27 cellular contexts compared by ENCODE assay signal in the genomic region with DNA sequence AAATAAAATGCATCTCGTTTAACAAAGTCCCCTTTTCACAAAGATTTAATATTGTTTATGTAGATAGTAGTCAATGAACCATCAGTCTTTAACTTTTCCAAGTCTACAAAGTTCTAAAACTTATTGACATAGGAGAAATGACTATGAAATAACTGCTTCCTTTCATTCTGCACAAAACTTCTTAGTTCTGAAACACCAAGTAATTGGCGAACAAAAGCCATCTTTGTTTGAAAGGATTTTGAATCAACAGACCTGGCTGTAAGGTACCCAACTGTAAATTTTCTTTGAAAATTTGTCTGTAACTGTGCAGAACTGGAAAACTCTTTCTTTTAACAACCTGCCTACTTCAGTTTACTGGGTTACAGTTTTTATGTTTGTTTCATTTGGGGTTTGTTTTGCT. TPM values are rescaled to one million over a fixed set of nuclear protein-coding genes. Genes with fewer than 3 reads are reported as not detected.
DNase-seq lines count a peak whose midpoint lies in the region; ATAC-seq and TF ChIP-seq lines count a peak whose summit lies in the region.
"Had no signal": no experiment of that assay in that cellular context is flagged by ENCODE, and none has a peak within 500 bp of the region (broad histone marks: within the 10 kb centered on the region; RNA-seq: fewer than 3 reads in every experiment).

No MANE protein-coding gene starts in this region.

- no peak for TF ChIP-seq CTCF in OCI-LY7 (conservative IDR thresholded peaks at IDR 0.05; ENCODE audit: low read length)
- TF ChIP-seq CTCF in thyroid gland (IDR thresholded peaks at IDR 0.05) = no peak
- no peak for TF ChIP-seq CTCF in GM10266 (IDR thresholded peaks at IDR 0.05; ENCODE audit: control insufficient read depth, insufficient read depth, low read depth, missing control alignments)

- TF ChIP-seq POLR2A in thyroid gland (IDR thresholded peaks at IDR 0.05) = no peak

- H3K4me1 ChIP-seq in BLaER1 treated with 17β-estradiol and CSF1 and Interleukin-3, amounts not matched to agents 10 nM and 100 nM = peaks cover 40 to 99% (median 72%) of the 10 kb centered on the region in 10 experiments
- H3K4me1 ChIP-seq in OCI-LY7 (ENCODE audit: insufficient read depth, low read length, poor library complexity, severe bottlenecking) (peaks cover 59% of the 10 kb centered on the region), thyroid gland (peaks cover 0 to 14% of the 10 kb centered on the region in 2 donors)
- H3K4me1 ChIP-seq: vagina had no signal

- peak overlapping the region; percentile 92 for H3K27ac Mint-ChIP-seq in activated CD4-positive, alpha-beta T cell treated with anti-CD3 and anti-CD28 coated beads for 36 hours
- peak overlapping the region; percentile 94 for H3K27ac Mint-ChIP-seq in activated naive CD8-positive, alpha-beta T cell treated with anti-CD3 and anti-CD28 coated beads for 36 hours
- H3K27ac Mint-ChIP-seq: activated B cell treated with CpG ODN at 0.5 μM for 24 hours; naive B cell; stimulated activated memory B cell treated with anti-CD40 and anti-IgM and Interleukin-4, amounts not matched to agents 10 μg/mL and 1 μg/mL and 100 μg/mL, for 72 hours had no signal

- 77 to 85% methylated on average over 2 of the region's 2 CpGs for WGBS in thyroid gland, 2 donors

- H3K27me3 Mint-ChIP-seq in activated CD4-positive, alpha-beta T cell treated with anti-CD3 and anti-CD28 coated beads for 36 hours = no peaks in the 10 kb centered on the region
- no peaks in the 10 kb centered on the region for H3K27me3 Mint-ChIP-seq in activated naive CD8-positive, alpha-beta T cell treated with anti-CD3 and anti-CD28 coated beads for 36 hours
- H3K27me3 Mint-ChIP-seq: naive B cell had no signal

- POLR2A ChIA-PET in activated CD4-positive, alpha-beta T cell treated with anti-CD3 and anti-CD28 coated beads for 36 hours (lab: Charles Lee) = no interaction called here
- POLR2A ChIA-PET in OCI-LY7 (lab: Charles Lee) = interaction anchor here (0.7 to 1.1 kb wide), 3 partner anchors 12 to 22 kb away, joined by 3 read pairs; no protein-coding TSS in a partner anchor

- H3K36me3 Mint-ChIP-seq in activated CD4-positive, alpha-beta T cell treated with anti-CD3 and anti-CD28 coated beads for 36 hours (ENCODE audit: low read depth) = peaks cover 55% of the 10 kb centered on the region
- peaks cover 38% of the 10 kb centered on the region for H3K36me3 Mint-ChIP-seq in activated naive CD8-positive, alpha-beta T cell treated with anti-CD3 and anti-CD28 coated beads for 36 hours
- H3K36me3 Mint-ChIP-seq: naive B cell; stimulated activated memory B cell treated with anti-CD40 and anti-IgM and Interleukin-4, amounts not matched to agents 10 μg/mL and 1 μg/mL and 100 μg/mL, for 72 hours had no signal

- H4K20me1 ChIP-seq in BLaER1 treated with 17β-estradiol and CSF1 and Interleukin-3, amounts not matched to agents 10 nM and 100 nM = peaks cover 0 to 100% (median 31%) of the 10 kb centered on the region in 11 experiments; a peak in 11 of 22 replicates
- H4K20me1 ChIP-seq in OCI-LY7 (ENCODE audit: insufficient read depth, low read length) = peaks cover 54% of the 10 kb centered on the region; the same call in 1 of the 2 replicates

- H3K9me2 ChIP-seq in OCI-LY7 (ENCODE audit: insufficient read depth, low read length) = no peaks in the 10 kb centered on the region

- peaks cover 100% of the 10 kb centered on the region for H3K79me2 ChIP-seq in OCI-LY7 (ENCODE audit: insufficient read depth, low read depth, low read length)

- H3K36me3 ChIP-seq in BLaER1 treated with 17β-estradiol and CSF1 and Interleukin-3, amounts not matched to agents 10 nM and 100 nM = peaks cover 0 to 89% (median 28%) of the 10 kb centered on the region in 11 experiments; a peak in 13 of 22 replicates
- peaks cover 98% of the 10 kb centered on the region for H3K36me3 ChIP-seq in OCI-LY7 (ENCODE audit: insufficient read depth, low read length)
- H3K36me3 ChIP-seq in thyroid gland = no peaks in the 10 kb centered on the region
- H3K36me3 ChIP-seq: thoracic aorta, vagina had no signal

- no peak for DNase-seq in activated CD4-positive, alpha-beta T cell treated with anti-CD3 and anti-CD28 coated beads for 36 hours
- DNase-seq in activated CD4-positive, alpha-beta T cell treated with anti-CD3 and anti-CD28 coated beads, Interleukin-2, amount 50 U/mL, for 4 hours = no peak
- DNase-seq in OCI-LY7 (ENCODE audit: low spot score) (no peak), thyroid gland (no peak), NCI-H2029 treated with DMSO at 0.1 percent for 48 hours (lab: John Stamatoyannopoulos, UW) (no peak), GM10266 (ENCODE audit: extremely low spot score) (no peak)
- no peak for DNase-seq in activated naive CD8-positive, alpha-beta T cell treated with anti-CD3 and anti-CD28 coated beads for 36 hours
- DNase-seq: activated B cell treated with CpG ODN at 0.5 μM for 24 hours; effector CD4-positive, alpha-beta T cell; GDM1; IMR-90; kidney; naive B cell; NCI-H146; NCI-H446 treated with DMSO at 0.1 percent for 48 hours; OCI-M1; stimulated activated CD4-positive, alpha-beta T cell treated with anti-CD3 and anti-CD28 coated beads, Interleukin-4, amount 100 ng/mL, for 4 hours; T1000 had no signal

- intact Hi-C loops in activated CD4-positive, alpha-beta T cell treated with anti-CD3 and anti-CD28 coated beads for 36 hours (cut with DNase I, micrococcal nuclease) = loop anchor here in 1 of 2 experiments (2.0 kb wide), 1 partner anchor 24 kb away; no protein-coding TSS in a partner anchor
- intact Hi-C loops in OCI-LY7 (cut with micrococcal nuclease; ENCODE audit: unreplicated experiment) (no loop called here), thyroid gland (cut with DNase I) (no loop called here)

- no peak overlapping the region for H2AFZ ChIP-seq in OCI-LY7 (ENCODE audit: low read length)

- peak overlapping the region; percentile 60 for H3K4me3 Mint-ChIP-seq in activated CD4-positive, alpha-beta T cell treated with anti-CD3 and anti-CD28 coated beads for 36 hours
- H3K4me3 Mint-ChIP-seq in activated naive CD8-positive, alpha-beta T cell treated with anti-CD3 and anti-CD28 coated beads for 36 hours = peak overlapping the region; percentile 62
- H3K4me3 Mint-ChIP-seq: activated B cell treated with CpG ODN at 0.5 μM for 24 hours; mesothelial cell of epicardium; naive B cell; stimulated activated memory B cell treated with anti-CD40 and anti-IgM and Interleukin-4, amounts not matched to agents 10 μg/mL and 1 μg/mL and 100 μg/mL, for 72 hours had no signal

- peak overlapping the region; percentile 11 to 67 (median 46); a peak in 15 of 22 replicates for H3K4me2 ChIP-seq in BLaER1 treated with 17β-estradiol and CSF1 and Interleukin-3, amounts not matched to agents 10 nM and 100 nM
- H3K4me2 ChIP-seq in OCI-LY7 (ENCODE audit: low read length) = peak overlapping the region; percentile 14; the same call in 1 of the 2 replicates

- no peak overlapping the region; a peak in 1 of 22 replicates for H3K27ac ChIP-seq in BLaER1 treated with 17β-estradiol and CSF1 and Interleukin-3, amounts not matched to agents 10 nM and 100 nM
- no peak overlapping the region for H3K27ac ChIP-seq in OCI-LY7 (ENCODE audit: low read depth, low read length, poor library complexity, severe bottlenecking)
- H3K27ac ChIP-seq in thyroid gland = no peak overlapping the region
- H3K27ac ChIP-seq: epithelial cell of prostate, thoracic aorta, vagina had no signal

- ATAC-seq in activated CD4-positive, alpha-beta T cell treated with anti-CD3 and anti-CD28 coated beads for 36 hours = no peak
- ATAC-seq: SK-N-SH treated with all-trans-retinoic acid at 6 μM for 48 hours; stimulated activated memory B cell treated with anti-CD40 and anti-IgM and Interleukin-4, amounts not matched to agents 10 μg/mL and 1 μg/mL and 100 μg/mL, for 72 hours had no signal

- no peaks in the 10 kb centered on the region for H3K9me3 ChIP-seq in BLaER1 treated with 17β-estradiol and CSF1 and Interleukin-3, amounts not matched to agents 10 nM and 100 nM (replicated peaks in 1 of 11)
- H3K9me3 ChIP-seq in OCI-LY7 (ENCODE audit: low read length) (no peaks in the 10 kb centered on the region), thyroid gland (no peaks in the 10 kb centered on the region)
- H3K9me3 ChIP-seq: thoracic aorta, vagina had no signal

- CTCF ChIA-PET in activated CD4-positive, alpha-beta T cell treated with anti-CD3 and anti-CD28 coated beads for 36 hours (lab: Charles Lee) = interaction anchor here (0.5 to 6.9 kb wide), 6 partner anchors 9 to 430 kb away, joined by 3 to 37 read pairs (median 4); no protein-coding TSS in a partner anchor
- CTCF ChIA-PET in OCI-LY7 (lab: Charles Lee; ENCODE audit: unreplicated experiment) = no interaction called here

- H3K9ac ChIP-seq in BLaER1 treated with 17β-estradiol and CSF1 and Interleukin-3, amounts not matched to agents 10 nM and 100 nM = no peak overlapping the region

- H3K4me1 Mint-ChIP-seq in activated CD4-positive, alpha-beta T cell treated with anti-CD3 and anti-CD28 coated beads for 36 hours = peaks cover 97% of the 10 kb centered on the region
- H3K4me1 Mint-ChIP-seq in activated naive CD8-positive, alpha-beta T cell treated with anti-CD3 and anti-CD28 coated beads for 36 hours = peaks cover 84% of the 10 kb centered on the region
- H3K4me1 Mint-ChIP-seq: activated B cell treated with CpG ODN at 0.5 μM for 24 hours; stimulated activated memory B cell treated with anti-CD40 and anti-IgM and Interleukin-4, amounts not matched to agents 10 μg/mL and 1 μg/mL and 100 μg/mL, for 72 hours had no signal

- BruUV-seq in OCI-LY7 (replicated peaks; lab: Mats Ljungman, UMichigan) = no TSS peak

- H3K4me3 ChIP-seq in BLaER1 treated with 17β-estradiol and CSF1 and Interleukin-3, amounts not matched to agents 10 nM and 100 nM = no peak overlapping the region
- H3K4me3 ChIP-seq in OCI-LY7 (ENCODE audit: low read depth, low read length, poor library complexity, severe bottlenecking) (no peak overlapping the region), thyroid gland (replicated peaks in 1 of 3) (no peak overlapping the region)
- H3K4me3 ChIP-seq: thoracic aorta, vagina had no signal

- peaks cover 8 to 51% (median 43%) of the 10 kb centered on the region in 11 experiments for H3K27me3 ChIP-seq in BLaER1 treated with 17β-estradiol and CSF1 and Interleukin-3, amounts not matched to agents 10 nM and 100 nM
- no peaks in the 10 kb centered on the region for H3K27me3 ChIP-seq in thyroid gland
- H3K27me3 ChIP-seq: vagina had no signal

- H3K9me3 Mint-ChIP-seq in activated CD4-positive, alpha-beta T cell treated with anti-CD3 and anti-CD28 coated beads for 36 hours (ENCODE audit: low read depth) = no peaks in the 10 kb centered on the region
- H3K9me3 Mint-ChIP-seq in activated naive CD8-positive, alpha-beta T cell treated with anti-CD3 and anti-CD28 coated beads for 36 hours = no peaks in the 10 kb centered on the region
- H3K9me3 Mint-ChIP-seq: activated B cell treated with CpG ODN at 0.5 μM for 24 hours; mesothelial cell of epicardium; naive B cell; stimulated activated memory B cell treated with anti-CD40 and anti-IgM and Interleukin-4, amounts not matched to agents 10 μg/mL and 1 μg/mL and 100 μg/mL, for 72 hours had no signal

RNA-seq across cellular contexts. Expression of a gene that starts 25.9 kb away (rescaled TPM):
- 100 to 1,000 TPM; 175 to 302 TPM for total RNA-seq in activated CD4-positive, alpha-beta T cell treated with anti-CD3 and anti-CD28 coated beads for 36 hours
- total RNA-seq in OCI-LY7 (2014; rRNA removed; shearing (Covaris generic)) = 173 and 207 TPM in 2 replicates
- 223 and 306 TPM in 2 replicates for total RNA-seq in OCI-LY7 (2022)
- 100 to 1,000 TPM; 211 to 239 TPM for total RNA-seq in activated naive CD8-positive, alpha-beta T cell treated with anti-CD3 and anti-CD28 coated beads for 36 hours
- total RNA-seq in thyroid gland = 10 to 100 TPM in 2 of 4 donors, 1 to 10 TPM in 2; 4.2 to 24.3 (median 9.9) TPM
- total RNA-seq: bronchial epithelial cell, pulmonary artery endothelial cell had no signal

Comparison
In these comparisons a context has a peak if more than half of its experiments do, and no peak if none do; other contexts are left out.
1. RNA of a gene that starts 25.9 kb away (total RNA-seq): 175 to 302 TPM in activated CD4-positive, alpha-beta T cell treated with anti-CD3 and anti-CD28 coated beads for 36 hours, 211 to 239 TPM in activated naive CD8-positive, alpha-beta T cell treated with anti-CD3 and anti-CD28 coated beads for 36 hours and 173 to 306 TPM in OCI-LY7; 4.2 to 24.3 TPM in thyroid gland; every median in the first group is over 4 times any median in the second.